Comparison of ENCODE assay signal across 30 cellular contexts in the genomic region with DNA sequence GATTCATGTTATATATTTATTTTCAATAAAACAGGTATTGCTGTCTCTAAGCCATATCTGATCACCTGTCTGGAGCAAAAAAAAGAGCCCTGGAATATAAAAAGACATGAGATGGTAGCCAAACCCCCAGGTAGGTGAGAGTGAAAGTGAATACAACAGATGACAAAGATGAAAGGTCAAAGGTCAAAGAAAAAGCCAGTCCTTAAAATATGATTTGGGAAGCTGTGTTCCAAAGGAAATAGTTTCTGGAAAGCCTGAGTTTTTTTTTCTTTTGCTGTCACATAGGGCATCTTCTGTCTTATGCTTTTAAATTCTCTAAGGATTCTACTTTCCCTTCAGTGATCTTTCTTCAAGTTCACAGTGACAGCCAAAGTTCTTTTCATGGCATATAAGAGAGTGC.
"Had no signal": no experiment of that assay in that cellular context is flagged by ENCODE, and none has a peak within 500 bp of the region (broad histone marks: within the 10 kb centered on the region; RNA-seq: fewer than 3 reads in every experiment).

No MANE protein-coding gene starts in this region.

- H3K27me3 ChIP-seq: colonic mucosa, gastrocnemius medialis, left lung, ovary, spleen, testis, tibial artery had no signal

- H3K4me3 Mint-ChIP-seq: dendritic cell treated with granulocyte-macrophage colony-stimulating factor and Interleukin-4, amounts not matched to agents 40 ng/mL and 50 ng/mL, for 4 days; endodermal cell; mesothelial cell of epicardium; stimulated activated memory B cell treated with anti-CD40 and anti-IgM and Interleukin-4, amounts not matched to agents 10 μg/mL and 1 μg/mL and 100 μg/mL, for 72 hours; type B pancreatic cell had no signal

- FAIRE-seq: islet of Langerhans had no signal

- H3K4me1 Mint-ChIP-seq: endodermal cell had no signal

- DNase-seq: colonic mucosa; effector CD8-positive, alpha-beta T cell; endodermal cell; foreskin fibroblast; gastrocnemius medialis; head of caudate nucleus; left cardiac atrium; left lung; mesenchymal stem cell; mucosa of descending colon; naive B cell; occipital lobe; ovary; posterior cingulate gyrus; psoas muscle; right cardiac atrium; spleen; stimulated activated CD4-positive, alpha-beta T cell treated with anti-CD3 and anti-CD28 coated beads, Interleukin-4, amount 100 ng/mL, for 4 hours; stimulated activated naive CD8-positive, alpha-beta T cell treated with anti-CD3 and anti-CD28 coated beads, Interleukin-15, Interleukin-2, amounts not matched to agents 100 U/mL and 50 U/mL, for 24 hours; substantia nigra; testis; tibial artery had no signal

- H3K27me3 Mint-ChIP-seq: dendritic cell treated with granulocyte-macrophage colony-stimulating factor and Interleukin-4, amounts not matched to agents 40 ng/mL and 50 ng/mL, for 4 days; naive B cell; stimulated activated memory B cell treated with anti-CD40 and anti-IgM and Interleukin-4, amounts not matched to agents 10 μg/mL and 1 μg/mL and 100 μg/mL, for 72 hours; type B pancreatic cell had no signal

- ATAC-seq: esophagus mucosa; gastrocnemius medialis; left cardiac atrium; left lung; mucosa of descending colon; psoas muscle; right cardiac atrium; stimulated activated memory B cell treated with anti-CD40 and anti-IgM and Interleukin-4, amounts not matched to agents 10 μg/mL and 1 μg/mL and 100 μg/mL, for 72 hours; stimulated activated naive CD8-positive, alpha-beta T cell treated with anti-CD3 and anti-CD28 coated beads, Interleukin-15, Interleukin-2, amounts not matched to agents 100 U/mL and 50 U/mL, for 24 hours had no signal

- H3K27ac ChIP-seq: colonic mucosa, epithelial cell of prostate, gastrocnemius medialis, left lung, ovary, psoas muscle, skin epidermis, spleen, testis, tibial artery had no signal

- H3K9me3 Mint-ChIP-seq: mesothelial cell of epicardium; stimulated activated memory B cell treated with anti-CD40 and anti-IgM and Interleukin-4, amounts not matched to agents 10 μg/mL and 1 μg/mL and 100 μg/mL, for 72 hours had no signal

- H3K4me1 ChIP-seq: colonic mucosa, gastrocnemius medialis, left lung, psoas muscle, testis had no signal

- H3K9me3 ChIP-seq: colonic mucosa, gastrocnemius medialis, ovary, psoas muscle, testis, tibial artery had no signal

- H3K4me3 ChIP-seq: colonic mucosa, gastrocnemius medialis, left lung, mucosa of descending colon, ovary, psoas muscle, skin epidermis, spleen, testis, tibial artery had no signal

- H3K27ac Mint-ChIP-seq: dendritic cell treated with granulocyte-macrophage colony-stimulating factor and Interleukin-4, amounts not matched to agents 40 ng/mL and 50 ng/mL, for 4 days; endodermal cell; mesothelial cell of epicardium; type B pancreatic cell had no signal

- H3K36me3 ChIP-seq: colonic mucosa, ovary had no signal
